Comparison of ENCODE assay signal across 1 cellular context in genomic region chr11:77644887-77645286, GRCh38.
TF ChIP-seq lines count a peak whose summit lies in the region.

No MANE protein-coding gene starts in this region.

TF ChIP-seq in K562, 482 proteins besides CTCF, POLR2A, EP300 and RAD21 (continued from another document):
- TF ChIP-seq RBM15 (IDR thresholded peaks at IDR 0.05; ENCODE audit: insufficient read depth, low read length): no peak
- peak; percentile 38; the same call in 1 of the 2 replicates for TF ChIP-seq NFE2L1 (tag; IDR thresholded peaks at IDR 0.05; ENCODE audit: borderline replicate concordance, low read depth)
- no peak for TF ChIP-seq LCOR (CRISPR knock-in tag; IDR thresholded peaks at IDR 0.05)
- TF ChIP-seq SETDB1 (IDR thresholded peaks at IDR 0.05; ENCODE audit: low read length): no peak
- no peak for TF ChIP-seq PBX2 (CRISPR knock-in tag; IDR thresholded peaks at IDR 0.05; ENCODE audit: low read depth)
- 0 out of 2 replicates have a peak, but pooled peaks have one; percentile 27 for TF ChIP-seq PBX2 (tag; conservative IDR thresholded peaks at IDR 0.05; ENCODE audit: low read depth)
- TF ChIP-seq NR3C1 (CRISPR knock-in tag; IDR thresholded peaks at IDR 0.05): no peak
- peak; percentile 68; the same call in 1 of the 2 replicates for TF ChIP-seq ZNF354B (CRISPR knock-in tag; IDR thresholded peaks at IDR 0.05)
- TF ChIP-seq ARID3B (CRISPR knock-in tag; IDR thresholded peaks at IDR 0.05; ENCODE audit: borderline replicate concordance): no peak
